Comparison of ENCODE assay signal across 1 cellular context in the genomic region with DNA sequence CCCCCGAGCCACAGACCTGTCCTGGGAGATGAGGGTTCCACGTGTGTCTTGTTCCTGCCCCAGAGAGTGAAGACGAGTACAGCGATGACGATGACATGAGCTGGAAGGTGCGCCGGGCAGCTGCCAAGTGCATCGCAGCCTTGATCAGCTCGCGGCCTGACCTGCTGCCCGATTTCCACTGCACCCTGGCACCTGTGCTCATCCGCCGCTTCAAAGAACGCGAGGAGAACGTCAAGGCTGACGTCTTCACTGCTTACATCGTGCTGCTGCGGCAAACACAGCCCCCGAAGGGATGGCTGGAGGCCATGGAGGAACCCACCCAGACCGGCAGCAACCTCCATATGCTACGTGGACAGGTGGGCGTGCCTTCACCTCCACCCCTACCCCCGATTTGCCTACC.
A peak's percentile ranks its signal among the peaks of the same experiment; 100 is the strongest.
TF ChIP-seq lines count a peak whose summit lies in the region.

No MANE protein-coding gene starts in this region.

TF ChIP-seq in K562, 482 proteins besides CTCF, POLR2A, EP300 and RAD21:
- no peak for TF ChIP-seq KHSRP (IDR thresholded peaks at IDR 0.05)
- TF ChIP-seq IRF2 (CRISPR knock-in tag; IDR thresholded peaks at IDR 0.05): 0 out of 2 replicates have a peak, but pooled peaks have one; percentile 56
